11 cellular contexts compared by ENCODE assay signal in the genomic region with DNA sequence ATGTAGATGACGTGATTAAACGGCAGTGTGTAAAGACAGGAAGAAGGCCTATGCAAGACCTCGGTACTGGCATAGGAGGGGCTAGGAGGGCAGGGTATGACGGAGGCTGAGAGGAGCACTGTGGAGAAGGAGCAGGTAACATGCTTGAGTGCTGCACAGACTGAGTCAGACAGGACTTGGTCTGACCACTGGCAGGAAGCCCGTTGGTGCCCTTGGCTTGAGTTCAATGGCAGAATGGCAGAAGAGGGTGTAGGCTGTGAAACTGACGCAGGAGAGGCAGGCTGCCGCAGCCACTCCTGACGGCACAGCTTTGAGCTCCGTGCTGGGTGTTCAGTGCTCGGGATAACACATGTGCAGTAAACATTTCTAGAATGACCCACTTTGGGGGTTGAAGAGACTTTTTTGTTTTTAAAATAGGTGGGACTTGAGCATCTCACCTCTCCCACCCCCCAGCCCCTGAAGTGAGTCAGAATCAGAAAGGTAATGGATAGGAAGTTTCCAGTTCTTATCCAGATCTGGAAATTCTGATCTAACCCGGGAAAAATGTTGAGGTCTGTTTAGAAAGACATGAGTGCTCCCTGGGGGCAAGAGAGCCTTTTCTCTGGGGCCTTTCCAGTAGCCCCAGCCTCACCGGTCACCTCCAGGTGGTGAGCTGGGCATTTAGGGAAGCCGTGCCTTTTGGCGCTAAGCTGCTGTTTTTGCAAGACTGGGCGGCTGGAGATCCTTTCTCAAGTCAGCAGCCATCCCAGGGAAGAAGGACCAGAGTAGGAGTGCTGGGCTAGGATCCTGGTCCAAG.
DNase-seq lines count a peak whose midpoint lies in the region; ATAC-seq and TF ChIP-seq lines count a peak whose summit lies in the region.
"Had no signal": no experiment of that assay in that cellular context is flagged by ENCODE, and none has a peak within 500 bp of the region (broad histone marks: within the 10 kb centered on the region; RNA-seq: fewer than 3 reads in every experiment).

No MANE protein-coding gene starts in this region.

- BruUV-seq in mammary epithelial cell (replicated peaks; lab: Mats Ljungman, UMichigan): no TSS peak

- H3K36me3 Mint-ChIP-seq in activated naive CD4-positive, alpha-beta T cell treated with anti-CD3 and anti-CD28 coated beads for 36 hours (ENCODE audit: low read depth): no peaks in the 10 kb centered on the region

- intact Hi-C loops in mammary epithelial cell (cut with micrococcal nuclease): no loop called here
- intact Hi-C loops in activated naive CD4-positive, alpha-beta T cell treated with anti-CD3 and anti-CD28 coated beads for 36 hours (cut with micrococcal nuclease): loop anchor here (5.0 to 10.0 kb wide), 3 partner anchors 376 to 913 kb away; no protein-coding TSS in a partner anchor

- no peaks in the 10 kb centered on the region for H3K27me3 Mint-ChIP-seq in activated naive CD4-positive, alpha-beta T cell treated with anti-CD3 and anti-CD28 coated beads for 36 hours (ENCODE audit: low read depth)
- H3K27me3 Mint-ChIP-seq: activated T-cell treated with anti-CD3 and anti-CD28 coated beads, Interleukin-2, amount 50 U/mL, for 24 hours had no signal

- no peak overlapping the region for H3K27ac Mint-ChIP-seq in activated naive CD4-positive, alpha-beta T cell treated with anti-CD3 and anti-CD28 coated beads for 36 hours
- H3K27ac Mint-ChIP-seq: activated T-cell treated with anti-CD3 and anti-CD28 coated beads, Interleukin-2, amount 50 U/mL, for 24 hours had no signal

- no peaks in the 10 kb centered on the region for H3K9me3 ChIP-seq in mammary epithelial cell (replicated peaks; ENCODE audit: insufficient read depth, low read length)
- no peaks in the 10 kb centered on the region for H3K9me3 ChIP-seq in lung (ENCODE audit: control insufficient read depth in 2 of 2, insufficient read depth in 1 of 2, low read length in 1 of 2)
- H3K9me3 ChIP-seq: left ventricle myocardium inferior had no signal

- H3K4me3 ChIP-seq in mammary epithelial cell (replicated peaks in 1 of 3; ENCODE audit: insufficient read depth in 1 of 3, low read depth in 2 of 3, low read length in 3 of 3): no peak overlapping the region
- H3K4me3 ChIP-seq in lung: no peak overlapping the region
- H3K4me3 ChIP-seq: left ventricle myocardium inferior had no signal

- H3K4me1 Mint-ChIP-seq in activated naive CD4-positive, alpha-beta T cell treated with anti-CD3 and anti-CD28 coated beads for 36 hours (ENCODE audit: low read depth): peaks cover 28% of the 10 kb centered on the region

- no peak for TF ChIP-seq CTCF in mammary epithelial cell (conservative IDR thresholded peaks at IDR 0.05 in 1 of 2, IDR thresholded peaks at IDR 0.05 in 1 of 2; ENCODE audit: extremely low read depth in 1 of 2, insufficient read depth in 1 of 2, low read depth in 1 of 2, low read length in 2 of 2)
- no peak for TF ChIP-seq CTCF in lung (IDR thresholded peaks at IDR 0.05; ENCODE audit: control extremely low read depth, extremely low read depth)

- no peaks in the 10 kb centered on the region for H4K20me1 ChIP-seq in mammary epithelial cell (ENCODE audit: insufficient read depth, low read length)

- 74% methylated on average over 14 of the region's 15 CpGs for WGBS in mammary epithelial cell (ENCODE audit: low coverage, missing lambda C conversion rate)
- 52 to 58% methylated on average over 15 of the region's 15 CpGs for WGBS in lung, 2 donors

- no peak overlapping the region for H3K9ac ChIP-seq in mammary epithelial cell (ENCODE audit: insufficient read depth, low read length)

- no peak overlapping the region for H3K4me2 ChIP-seq in mammary epithelial cell (ENCODE audit: insufficient read depth, low read depth, low read length)

- H3K27ac ChIP-seq in mammary epithelial cell (ENCODE audit: insufficient read depth, low read depth, low read length) (no peak overlapping the region), lung (ENCODE audit: low read depth in 1 of 2, low read length in 1 of 2) (no peak overlapping the region)
- H3K27ac ChIP-seq: left ventricle myocardium inferior had no signal

- dilution Hi-C loops in mammary epithelial cell (cut with HindIII; ENCODE audit: low sequenced_read_pairs): no loop called here

- H3K27me3 ChIP-seq in mammary epithelial cell (ENCODE audit: insufficient read depth, low read length): peaks cover 6% of the 10 kb centered on the region
- no peaks in the 10 kb centered on the region for H3K27me3 ChIP-seq in lung (ENCODE audit: control insufficient read depth, insufficient read depth)

- no peak overlapping the region for H3K4me3 Mint-ChIP-seq in activated naive CD4-positive, alpha-beta T cell treated with anti-CD3 and anti-CD28 coated beads for 36 hours
- H3K4me3 Mint-ChIP-seq: activated T-cell treated with anti-CD3 and anti-CD28 coated beads, Interleukin-2, amount 50 U/mL, for 24 hours had no signal

- H3K36me3 ChIP-seq in mammary epithelial cell (ENCODE audit: insufficient read depth, low read length) (no peaks in the 10 kb centered on the region), lung (ENCODE audit: control insufficient read depth in 2 of 2, insufficient read depth in 2 of 2, low read length in 2 of 2) (no peaks in the 10 kb centered on the region)
- H3K36me3 ChIP-seq: left ventricle myocardium inferior had no signal

- peak; percentile 92 for DNase-seq in ACHN
- DNase-seq in NCI-H2029 (lab: John Stamatoyannopoulos, UW): peak; percentile 19
- peak; percentile 21 for DNase-seq in mammary epithelial cell
- peak; percentile 92 for DNase-seq in lung (ENCODE audit: low spot score)
- no peak for DNase-seq in NCI-H1105 (lab: John Stamatoyannopoulos, UW)
- DNase-seq in activated naive CD4-positive, alpha-beta T cell treated with anti-CD3 and anti-CD28 coated beads for 36 hours: no peak
- DNase-seq: activated T-cell treated with anti-CD3 and anti-CD28 coated beads, Interleukin-2, amount 50 U/mL, for 24 hours; left ventricle myocardium inferior; NCI-H187 treated with DMSO at 0.1 percent for 48 hours had no signal

- CTCF ChIA-PET in mammary epithelial cell (lab: Charles Lee; ENCODE audit: low non-redundant PET): interaction anchor here (0.7 kb wide), 1 partner anchor 54 kb away, joined by 23 read pairs; no protein-coding TSS in a partner anchor
- CTCF ChIA-PET in activated naive CD4-positive, alpha-beta T cell treated with anti-CD3 and anti-CD28 coated beads for 36 hours (lab: Charles Lee): no interaction called here

- H2AFZ ChIP-seq in mammary epithelial cell (ENCODE audit: low read depth, low read length): no peak overlapping the region

- in situ Hi-C loops in ACHN (cut with HindIII; ENCODE audit: low pct_ligation_motif_present, low pct_unique_long_range_greater_than_20kb, low sequenced_read_pairs) (no loop called here), mammary epithelial cell (cut with MboI; ENCODE audit: low sequenced_read_pairs in 2 of 2) (loop anchor here in 1 of 2 donors (10.0 kb wide), 1 partner anchor 906 kb away; no protein-coding TSS in a partner anchor)

- ATAC-seq in lung (ENCODE audit: insufficient read depth, low FRiP score) (peak; percentile 73), HG03045 (IDR thresholded peaks at IDR 0.05; ENCODE audit: unreplicated experiment) (no peak), HG03378 (IDR thresholded peaks at IDR 0.05; ENCODE audit: unreplicated experiment) (no peak)

- H3K9me3 Mint-ChIP-seq in activated naive CD4-positive, alpha-beta T cell treated with anti-CD3 and anti-CD28 coated beads for 36 hours: no peaks in the 10 kb centered on the region
- H3K9me3 Mint-ChIP-seq: activated T-cell treated with anti-CD3 and anti-CD28 coated beads, Interleukin-2, amount 50 U/mL, for 24 hours had no signal

- H3K79me2 ChIP-seq in mammary epithelial cell (ENCODE audit: insufficient read depth, low read length): no peaks in the 10 kb centered on the region

- no peaks in the 10 kb centered on the region for H3K4me1 ChIP-seq in mammary epithelial cell (ENCODE audit: insufficient read depth, low read length)
- H3K4me1 ChIP-seq in lung (ENCODE audit: control insufficient read depth in 2 of 2, insufficient read depth in 2 of 2, low read length in 2 of 2): peaks cover 0 to 4% of the 10 kb centered on the region in 2 donors
- H3K4me1 ChIP-seq: left ventricle myocardium inferior had no signal

Comparison
In these comparisons a context has a peak if more than half of its experiments do, and no peak if none do; other contexts are left out.
1. DNase-seq: peak in ACHN (single experiment), NCI-H2029 (single experiment), mammary epithelial cell (single experiment) and lung (single experiment); none in NCI-H1105 (single experiment) and activated naive CD4-positive, alpha-beta T cell treated with anti-CD3 and anti-CD28 coated beads for 36 hours (single experiment).